Comparison of ENCODE assay signal across 9 cellular contexts in the genomic region with DNA sequence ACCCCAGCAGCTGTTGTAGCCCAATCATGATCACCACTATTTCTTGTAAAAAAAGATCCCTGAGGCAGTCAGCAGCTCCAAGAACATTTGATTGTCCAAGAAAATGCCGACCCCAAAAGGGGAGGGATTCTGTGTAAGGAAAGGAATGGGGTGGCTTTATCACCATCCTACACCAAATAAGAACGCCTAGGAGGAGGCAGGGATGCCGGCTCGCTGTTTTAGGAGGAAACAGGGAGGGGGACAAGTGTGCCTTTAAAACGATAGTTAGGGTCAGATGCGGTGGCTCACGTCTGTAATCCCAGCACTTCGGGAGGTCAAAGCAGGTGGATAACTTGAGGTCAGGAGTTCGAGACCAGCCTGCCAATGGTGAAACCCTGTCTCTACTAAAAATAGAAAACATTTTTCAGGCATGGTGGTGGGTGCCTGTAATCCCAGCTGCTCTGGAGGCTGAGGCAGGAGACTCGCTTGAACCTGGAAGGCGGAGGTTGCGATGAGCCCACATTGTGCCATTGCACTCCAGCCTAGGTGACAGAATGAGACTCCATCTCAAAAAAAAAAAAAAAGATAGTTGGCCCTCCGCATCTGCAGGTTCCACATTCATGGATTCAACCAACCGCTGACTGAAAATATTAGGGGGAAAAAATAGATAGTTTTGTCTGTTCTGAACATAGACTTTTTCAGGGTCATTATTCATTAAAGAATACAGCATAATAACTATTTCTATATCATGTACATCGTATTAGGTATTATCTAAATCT.
A peak's percentile ranks its signal among the peaks of the same experiment; 100 is the strongest.
DNase-seq lines count a peak whose midpoint lies in the region; ATAC-seq, FAIRE-seq and TF ChIP-seq lines count a peak whose summit lies in the region.
"Had no signal": no experiment of that assay in that cellular context is flagged by ENCODE, and none has a peak within 500 bp of the region (broad histone marks: within the 10 kb centered on the region; RNA-seq: fewer than 3 reads in every experiment).

No MANE protein-coding gene starts in this region.

- H2BK5ac ChIP-seq in H1 (ENCODE audit: low read depth, low read length) = no peak overlapping the region; the same call in 1 of the 2 replicates

- no peaks in the 10 kb centered on the region for H3K23me2 ChIP-seq in H1 (ENCODE audit: low read depth, low read length)

- TF ChIP-seq EP300 in H1 (IDR thresholded peaks at IDR 0.05; ENCODE audit: borderline replicate concordance in 1 of 2, low read depth in 2 of 2, low read length in 2 of 2) = no peak

- no peak overlapping the region for H2BK120ac ChIP-seq in H1 (replicated peaks; ENCODE audit: low read depth, low read length)

- H2AK5ac ChIP-seq in H1 (ENCODE audit: low read depth, low read length) = no peak overlapping the region

- no peak overlapping the region for H3K14ac ChIP-seq in H1 (ENCODE audit: insufficient read length)

- no peak for TF ChIP-seq CTCF in OCI-LY3 (IDR thresholded peaks at IDR 0.05; ENCODE audit: low read depth, low read length)
- TF ChIP-seq CTCF in H1 (IDR thresholded peaks at IDR 0.05; ENCODE audit: control extremely low read depth in 1 of 3, insufficient read depth in 1 of 3, low read depth in 1 of 3, low read length in 3 of 3) = no peak

- H2AFZ ChIP-seq in OCI-LY3 (ENCODE audit: low read depth, low read length) (peak overlapping the region; percentile 86; the same call in 1 of the 2 replicates), H1 (ENCODE audit: low read length) (peak overlapping the region; percentile 83)

- intact Hi-C loops in posterior vena cava (cut with DNase I) (loop anchor here (5.0 to 10.0 kb wide), 5 partner anchors 110 to 462 kb away; a partner anchor contains a TSS), aorta (cut with DNase I) (loop anchor here (5.0 to 10.0 kb wide), 5 partner anchors 82 to 462 kb away; a partner anchor contains a TSS)

- POLR2A ChIA-PET in H1 (lab: Charles Lee; ENCODE audit: partially characterized antibody) = interaction anchor here (0.6 to 1.2 kb wide), 2 partner anchors 13 to 82 kb away, joined by 4 to 5 read pairs; no protein-coding TSS in a partner anchor

- H3K4me1 ChIP-seq in OCI-LY3 (ENCODE audit: low read length) (peaks cover 38% of the 10 kb centered on the region), H1 (replicated peaks in 1 of 4; ENCODE audit: control insufficient read depth in 3 of 4, insufficient read depth in 4 of 4, low read length in 3 of 4) (peaks cover 0 to 4% (median 3%) of the 10 kb centered on the region in 4 experiments; a peak in 3 of 7 replicates), aorta (ENCODE audit: control insufficient read depth in 1 of 2, insufficient read depth in 2 of 2, low read length in 2 of 2) (no peaks in the 10 kb centered on the region)

- H4K8ac ChIP-seq in H1 (ENCODE audit: extremely low read depth, insufficient read depth, low read length) = no peak overlapping the region

- TF ChIP-seq RAD21 in H1 (IDR thresholded peaks at IDR 0.05 in 1 of 2, conservative IDR thresholded peaks at IDR 0.05 in 1 of 2; ENCODE audit: low read depth in 2 of 2, low read length in 2 of 2) = no peak

- 91% methylated on average over 15 of the region's 15 CpGs; no CpG with 5 or more reads in 1 of the 2 experiments for WGBS in H1 (ENCODE audit: extremely low coverage in 1 of 2, insufficient coverage in 1 of 2, insufficient read length in 1 of 2, insufficient replicate concordance in 2 of 2, low coverage in 1 of 2, low lambda C conversion rate in 2 of 2, missing lambda C conversion rate in 1 of 2), 2 experiments
- 39 to 44% methylated on average over 15 of the region's 15 CpGs for WGBS in aorta, 2 donors

- no peak overlapping the region for H2BK12ac ChIP-seq in H1 (ENCODE audit: low read depth, low read length)

- no peaks in the 10 kb centered on the region for H3K79me1 ChIP-seq in H1 (ENCODE audit: low read depth, low read length)

- no peak for ATAC-seq in aorta (ENCODE audit: low FRiP score)

- H3K27ac ChIP-seq in OCI-LY3 (ENCODE audit: low read length) (no peak overlapping the region), H1 (ENCODE audit: low read depth, low read length) (no peak overlapping the region), aorta (ENCODE audit: low read depth in 1 of 2, low read length in 2 of 2) (peak overlapping the region in 1 of 2 donors; percentile 73)

- H3K56ac ChIP-seq in H1 (replicated peaks; ENCODE audit: insufficient read length, low read depth, low read length) = no peak overlapping the region

- H2BK20ac ChIP-seq in H1 (ENCODE audit: low read length) = no peak overlapping the region

- H3K4me2 ChIP-seq in OCI-LY3 (ENCODE audit: low read length) (peak overlapping the region; percentile 92), H1 (ENCODE audit: insufficient read depth in 1 of 2, low read depth in 2 of 2, low read length in 2 of 2) (no peak overlapping the region)

- H3K36me3 ChIP-seq in OCI-LY3 (replicated peaks; ENCODE audit: low read depth, low read length) (no peaks in the 10 kb centered on the region), H1 (ENCODE audit: control insufficient read depth in 2 of 4, insufficient read depth in 4 of 4, low read length in 3 of 4) (no peaks in the 10 kb centered on the region), aorta (ENCODE audit: control insufficient read depth in 1 of 2, insufficient read depth in 2 of 2, low read length in 1 of 2) (no peaks in the 10 kb centered on the region)

- peak overlapping the region; percentile 56 for H3K9ac ChIP-seq in OCI-LY3 (ENCODE audit: low read length)
- no peak overlapping the region for H3K9ac ChIP-seq in H1 (replicated peaks in 1 of 4; ENCODE audit: extremely low read depth in 1 of 4, low read depth in 3 of 4, low read length in 3 of 4)

- FAIRE-seq in H1 (lab: Jason Lieb, UNC) = no peak
- FAIRE-seq in frontal cortex (lab: Jason Lieb, UNC) = no peak

- H3K4me3 ChIP-seq in OCI-LY3 (ENCODE audit: low read length) = peak overlapping the region; percentile 85
- H3K4me3 ChIP-seq in H1 (ENCODE audit: extremely low read depth in 1 of 4, insufficient read depth in 2 of 4, low read depth in 3 of 4, low read length in 4 of 4) = no peak overlapping the region
- H3K4me3 ChIP-seq in aorta (ENCODE audit: low read length in 2 of 2) = peak overlapping the region in 1 of 2 donors; percentile 54

- peak overlapping the region; percentile 13 for H3K4ac ChIP-seq in H1 (replicated peaks; ENCODE audit: insufficient read length, low read depth, low read length)

- CTCF ChIA-PET in H1 (lab: Charles Lee; ENCODE audit: partially characterized antibody) = interaction anchor here (0.7 to 2.3 kb wide), 13 partner anchors 11 to 462 kb away, joined by 3 to 12 read pairs (median 3); no protein-coding TSS in a partner anchor

- H3K9me3 ChIP-seq in OCI-LY3 (ENCODE audit: insufficient read depth, low read length) (no peaks in the 10 kb centered on the region), H1 (ENCODE audit: insufficient read depth in 2 of 2, low read depth in 1 of 2, low read length in 1 of 2) (no peaks in the 10 kb centered on the region), aorta (ENCODE audit: control insufficient read depth, low read length) (no peaks in the 10 kb centered on the region)

- H3K27me3 ChIP-seq in OCI-LY3 (ENCODE audit: low read depth, low read length) (peaks cover 3% of the 10 kb centered on the region; the same call in 1 of the 2 replicates), H1 (replicated peaks in 1 of 4; ENCODE audit: control insufficient read depth in 3 of 4, extremely low read depth in 1 of 4, insufficient read depth in 3 of 4, low read length in 3 of 4) (0 out of 7 replicates have a peak, but pooled peaks cover 0 to 1% (median 0%) of the 10 kb centered on the region in 4 experiments), aorta (ENCODE audit: control insufficient read depth in 1 of 2, insufficient read depth in 2 of 2, low read length in 1 of 2) (no peaks in the 10 kb centered on the region)

- DNase-seq in DMS114 treated with DMSO at 0.1 percent for 48 hours (lab: John Stamatoyannopoulos, UW; ENCODE audit: unreplicated experiment) = peak; percentile 19
- no peak for DNase-seq in H1 (ENCODE audit: low read depth in 1 of 2, low spot score in 2 of 2)
- DNase-seq in posterior vena cava (ENCODE audit: low spot score) = peak; percentile 34
- DNase-seq in frontal cortex (ENCODE audit: low spot score in 2 of 2) = no peak
- DNase-seq in hippocampal formation (lab: John Stamatoyannopoulos, UW) = no peak
- DNase-seq in cerebellum (ENCODE audit: low spot score) = no peak
- DNase-seq in aorta = no peak
- DNase-seq: activated CD8-positive, alpha-beta memory T cell treated with anti-CD3 and anti-CD28 coated beads for 24 hours had no signal

- peak overlapping the region; percentile 60 for H3K18ac ChIP-seq in H1 (ENCODE audit: extremely low read depth, low read length)

- 0 out of 2 replicates have a peak overlapping the region, but pooled peaks have one; percentile 61 for H2BK15ac ChIP-seq in H1 (ENCODE audit: low read length)

- H3K79me2 ChIP-seq in OCI-LY3 (ENCODE audit: low read length) (peaks cover 4% of the 10 kb centered on the region; the same call in 1 of the 2 replicates), H1 (ENCODE audit: control insufficient read depth in 1 of 2, insufficient read depth in 2 of 2, low read length in 2 of 2) (no peaks in the 10 kb centered on the region)

- no peaks in the 10 kb centered on the region for H4K20me1 ChIP-seq in OCI-LY3 (ENCODE audit: insufficient read depth, low read length)
- H4K20me1 ChIP-seq in H1 (replicated peaks in 1 of 2; ENCODE audit: control insufficient read depth in 1 of 2, insufficient read depth in 2 of 2, low read length in 2 of 2) = no peaks in the 10 kb centered on the region

- no peak for TF ChIP-seq POLR2A in H1 (IDR thresholded peaks at IDR 0.05; ENCODE audit: control extremely low read depth in 1 of 2, low read depth in 2 of 2, low read length in 2 of 2)

- no peak overlapping the region for H3K23ac ChIP-seq in H1 (ENCODE audit: insufficient read length)

- H4K5ac ChIP-seq in H1 (ENCODE audit: insufficient read length, low read depth, low read length) = no peak overlapping the region

- no peak overlapping the region for H4K91ac ChIP-seq in H1 (replicated peaks; ENCODE audit: insufficient read length, low read length)

TF ChIP-seq in H1, 55 proteins besides CTCF, POLR2A, EP300 and RAD21 (continues in another document):
- no peak for TF ChIP-seq TAF1 (IDR thresholded peaks at IDR 0.05; ENCODE audit: low read depth, low read length)
- TF ChIP-seq KDM1A (IDR thresholded peaks at IDR 0.05; ENCODE audit: borderline replicate concordance, low read length) = no peak
- TF ChIP-seq BRCA1 (IDR thresholded peaks at IDR 0.05; ENCODE audit: low read depth, low read length) = no peak
- TF ChIP-seq CBX8 (IDR thresholded peaks at IDR 0.05; ENCODE audit: borderline replicate concordance, low read depth, low read length) = no peak
- TF ChIP-seq, protein P1, sequence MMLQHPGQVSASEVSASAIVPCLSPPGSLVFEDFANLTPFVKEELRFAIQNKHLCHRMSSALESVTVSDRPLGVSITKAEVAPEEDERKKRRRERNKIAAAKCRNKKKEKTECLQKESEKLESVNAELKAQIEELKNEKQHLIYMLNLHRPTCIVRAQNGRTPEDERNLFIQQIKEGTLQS (IDR thresholded peaks at IDR 0.05; ENCODE audit: insufficient read depth, low read depth, low read length) = no peak
- no peak for TF ChIP-seq TBP (IDR thresholded peaks at IDR 0.05; ENCODE audit: low read depth, low read length)
- no peak for TF ChIP-seq YY1 (IDR thresholded peaks at IDR 0.05; ENCODE audit: low read depth, low read length)
- no peak for TF ChIP-seq TAF7 (optimal IDR thresholded peaks at IDR 0.05; ENCODE audit: borderline replicate concordance, low read depth, low read length)

Comparison
In these comparisons a context has a peak if more than half of its experiments do, and no peak if none do; other contexts are left out.
1. DNase-seq: peak in DMS114 treated with DMSO at 0.1 percent for 48 hours (single experiment) and posterior vena cava (single experiment); none in H1 (0 of 2), frontal cortex (0 of 2), hippocampal formation (0 of 2), cerebellum (single experiment) and aorta (0 of 2).